In genomic region chr21:16419188-16419874, GRCh38 we compare ENCODE assay signal across 8 cellular contexts.
A peak's percentile ranks its signal among the peaks of the same experiment; 100 is the strongest.
DNase-seq lines count a peak whose midpoint lies in the region; ATAC-seq lines count a peak whose summit lies in the region.

No MANE protein-coding gene starts in this region.

- no peak overlapping the region for H3K4me2 ChIP-seq in Karpas-422 (ENCODE audit: low read depth, low read length, poor library complexity, severe bottlenecking)

- peak in 11 of 14 donors; percentile 15 to 60 (median 47) for DNase-seq in C1 segment of cervical spinal cord (lab: John Stamatoyannopoulos, UW)
- peak; percentile 69 for DNase-seq in NCI-H524 treated with DMSO at 0.1 percent for 48 hours (lab: John Stamatoyannopoulos, UW)
- peak; percentile 40 for DNase-seq in fibroblast of gingiva (ENCODE audit: low read depth)
- peak; percentile 25 for DNase-seq in occipital lobe (lab: John Stamatoyannopoulos, UW)
- DNase-seq in activated CD8-positive, alpha-beta memory T cell treated with anti-CD3 and anti-CD28 coated beads, Interleukin-2, amount 50 U/mL, for 4 hours, result no peak
- no peak for DNase-seq in Karpas-422

- no peak overlapping the region for H3K9ac ChIP-seq in Karpas-422 (ENCODE audit: low read length)

- ATAC-seq in GM21360 (IDR thresholded peaks at IDR 0.05; ENCODE audit: unreplicated experiment) (no peak), HG02981 (IDR thresholded peaks at IDR 0.05; ENCODE audit: unreplicated experiment) (no peak)

- H3K9me3 ChIP-seq in Karpas-422 (ENCODE audit: low read length), result peaks cover 15% of the 10 kb centered on the region

- no peaks in the 10 kb centered on the region for H3K9me2 ChIP-seq in Karpas-422 (replicated peaks; ENCODE audit: insufficient read depth, low read length)

- no peaks in the 10 kb centered on the region for H3K27me3 ChIP-seq in Karpas-422 (ENCODE audit: low read length)

- H3K27ac ChIP-seq in Karpas-422 (ENCODE audit: low read length), result no peak overlapping the region

- H3K36me3 ChIP-seq in Karpas-422 (ENCODE audit: insufficient read depth, low read length), result no peaks in the 10 kb centered on the region

- no peak overlapping the region for H3K4me3 ChIP-seq in Karpas-422 (ENCODE audit: low read length)

- no peaks in the 10 kb centered on the region for H3K79me2 ChIP-seq in Karpas-422 (ENCODE audit: low read length)

- H4K20me1 ChIP-seq in Karpas-422 (ENCODE audit: insufficient read depth, low read depth, low read length), result no peaks in the 10 kb centered on the region

- H2AFZ ChIP-seq in Karpas-422 (ENCODE audit: low read length), result no peak overlapping the region

- H3K4me1 ChIP-seq in Karpas-422 (ENCODE audit: low read length), result no peaks in the 10 kb centered on the region

Comparison
In these comparisons a context has a peak if more than half of its experiments do, and no peak if none do; other contexts are left out.
1. DNase-seq: peak in C1 segment of cervical spinal cord (11 of 14), NCI-H524 treated with DMSO at 0.1 percent for 48 hours (single experiment), fibroblast of gingiva (single experiment) and occipital lobe (single experiment); none in activated CD8-positive, alpha-beta memory T cell treated with anti-CD3 and anti-CD28 coated beads, Interleukin-2, amount 50 U/mL, for 4 hours (single experiment) and Karpas-422 (single experiment).